In the genomic region with DNA sequence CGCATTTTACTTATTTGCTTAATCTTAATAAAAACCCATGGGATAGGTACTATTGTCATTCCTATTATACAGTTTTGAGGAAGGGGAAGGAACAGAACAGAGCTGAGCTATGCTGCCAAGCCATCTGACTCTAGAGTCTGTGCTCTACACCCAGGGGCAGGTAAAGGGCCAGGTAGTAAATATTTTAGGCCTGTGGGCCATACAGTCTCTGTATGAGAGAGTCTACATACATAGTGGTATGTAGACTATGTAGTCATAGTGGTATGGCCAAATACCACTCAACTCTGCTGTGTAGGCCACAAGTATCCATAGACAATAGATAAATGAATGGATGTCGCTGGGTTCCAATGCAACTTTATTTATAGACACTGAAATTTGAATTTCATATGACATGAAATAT, we compare ENCODE assay signal across 21 cellular contexts.
"Had no signal": no experiment of that assay in that cellular context is flagged by ENCODE, and none has a peak within 500 bp of the region (broad histone marks: within the 10 kb centered on the region; RNA-seq: fewer than 3 reads in every experiment).

No MANE protein-coding gene starts in this region.

- H3K36me3 ChIP-seq: esophagus muscularis mucosa, esophagus squamous epithelium, gastrocnemius medialis, gastroesophageal sphincter, heart left ventricle, heart right ventricle had no signal

- H3K27ac ChIP-seq: coronary artery, dorsolateral prefrontal cortex, epithelial cell of prostate, esophagus muscularis mucosa, esophagus squamous epithelium, foreskin keratinocyte, gastrocnemius medialis, gastroesophageal sphincter, heart left ventricle, heart right ventricle had no signal

- H3K9me3 ChIP-seq: esophagus squamous epithelium, gastrocnemius medialis, gastroesophageal sphincter had no signal

- H3K4me3 ChIP-seq: coronary artery, dorsolateral prefrontal cortex, esophagus muscularis mucosa, esophagus squamous epithelium, gastrocnemius medialis, gastroesophageal sphincter, heart left ventricle, heart right ventricle had no signal

- H3K27me3 ChIP-seq: dorsolateral prefrontal cortex, esophagus muscularis mucosa, esophagus squamous epithelium, foreskin keratinocyte, gastrocnemius medialis, gastroesophageal sphincter, heart left ventricle, heart right ventricle had no signal

- DNase-seq: cortex of kidney; dermis blood vessel endothelial cell; dorsolateral prefrontal cortex; effector CD4-positive, alpha-beta T cell; effector CD8-positive, alpha-beta T cell; effector memory CD4-positive, alpha-beta T cell; effector memory CD8-positive, alpha-beta T cell; endodermal cell; esophagus squamous epithelium; foreskin fibroblast; foreskin keratinocyte; foreskin melanocyte; gastrocnemius medialis; glutamatergic neuron; head of caudate nucleus; heart left ventricle; heart right ventricle had no signal
